ENCODE assay signal across 18 cellular contexts in the genomic region with DNA sequence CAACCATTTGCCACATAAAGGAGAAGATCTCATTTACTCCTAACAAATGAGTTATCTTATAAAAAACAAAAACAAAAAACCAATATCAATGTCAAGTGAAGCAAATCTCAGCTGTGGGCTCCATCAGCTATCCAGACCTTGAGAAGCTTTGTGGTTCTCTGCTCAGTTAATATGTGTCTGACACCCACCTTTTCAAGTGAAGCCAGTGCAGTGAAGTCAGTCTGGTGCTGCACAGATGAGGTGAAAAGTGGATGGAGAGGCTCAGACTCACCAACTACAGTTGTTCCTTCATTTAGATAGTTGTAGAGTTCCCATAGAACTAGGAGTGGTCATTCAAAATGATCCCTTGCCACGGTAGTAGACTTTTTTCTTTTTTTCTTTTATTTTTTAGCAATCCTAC.
"Had no signal": no experiment of that assay in that cellular context is flagged by ENCODE, and none has a peak within 500 bp of the region (broad histone marks: within the 10 kb centered on the region; RNA-seq: fewer than 3 reads in every experiment).

No MANE protein-coding gene starts in this region.

- H3K4me1 ChIP-seq: adrenal gland, esophagus muscularis mucosa, psoas muscle, right lobe of liver had no signal

- H3K9me3 Mint-ChIP-seq: activated CD4-positive, alpha-beta memory T cell treated with anti-CD3 and anti-CD28 coated beads, Interleukin-2, amount 10 ng/mL, durations not matched to agents 7 days and 5 days; activated naive CD4-positive, alpha-beta T cell treated with anti-CD3 and anti-CD28 coated beads, Interleukin-2, amount 50 U/mL, for 24 hours; activated T-cell treated with anti-CD3 and anti-CD28 coated beads, Interleukin-2, amount 50 U/mL, for 24 hours; neural progenitor cell; stimulated activated naive CD8-positive, alpha-beta T cell treated with anti-CD3 and anti-CD28 coated beads, Interleukin-15, amount 100 ng/mL, for 72 hours had no signal

- H3K4me3 ChIP-seq: adrenal gland, cardiac muscle cell, esophagus muscularis mucosa, lung, neural progenitor cell, psoas muscle, right lobe of liver, smooth muscle cell had no signal

- H3K27me3 Mint-ChIP-seq: type B pancreatic cell had no signal

- H3K27ac Mint-ChIP-seq: activated CD4-positive, alpha-beta memory T cell treated with anti-CD3 and anti-CD28 coated beads, Interleukin-2, amount 10 ng/mL, durations not matched to agents 7 days and 5 days; activated naive CD4-positive, alpha-beta T cell treated with anti-CD3 and anti-CD28 coated beads, Interleukin-2, amount 50 U/mL, for 24 hours; activated T-cell treated with anti-CD3 and anti-CD28 coated beads, Interleukin-2, amount 50 U/mL, for 24 hours; neural progenitor cell; stimulated activated naive CD8-positive, alpha-beta T cell treated with anti-CD3 and anti-CD28 coated beads, Interleukin-15, amount 100 ng/mL, for 72 hours; type B pancreatic cell had no signal

- H3K4me3 Mint-ChIP-seq: activated CD4-positive, alpha-beta memory T cell treated with anti-CD3 and anti-CD28 coated beads, Interleukin-2, amount 10 ng/mL, durations not matched to agents 7 days and 5 days; activated naive CD4-positive, alpha-beta T cell treated with anti-CD3 and anti-CD28 coated beads, Interleukin-2, amount 50 U/mL, for 24 hours; activated T-cell treated with anti-CD3 and anti-CD28 coated beads, Interleukin-2, amount 50 U/mL, for 24 hours; neural progenitor cell; stimulated activated naive CD8-positive, alpha-beta T cell treated with anti-CD3 and anti-CD28 coated beads, Interleukin-15, amount 100 ng/mL, for 72 hours; type B pancreatic cell had no signal

- H3K36me3 ChIP-seq: adrenal gland, cardiac muscle cell, esophagus muscularis mucosa, neural progenitor cell, right lobe of liver had no signal

- H3K4me2 ChIP-seq: neural progenitor cell, smooth muscle cell had no signal

- H3K9me3 ChIP-seq: adrenal gland, esophagus muscularis mucosa, psoas muscle, right lobe of liver had no signal

- H3K27me3 ChIP-seq: adrenal gland, cardiac muscle cell, esophagus muscularis mucosa, neural progenitor cell, right lobe of liver had no signal

- H3K27ac ChIP-seq: adrenal gland, cardiac muscle cell, esophagus muscularis mucosa, neural progenitor cell, psoas muscle, right lobe of liver had no signal

- H3K9ac ChIP-seq: neural progenitor cell had no signal

- H3K4me1 Mint-ChIP-seq: activated naive CD4-positive, alpha-beta T cell treated with anti-CD3 and anti-CD28 coated beads, Interleukin-2, amount 50 U/mL, for 24 hours had no signal

- H3K36me3 Mint-ChIP-seq: activated naive CD4-positive, alpha-beta T cell treated with anti-CD3 and anti-CD28 coated beads, Interleukin-2, amount 50 U/mL, for 24 hours; neural progenitor cell had no signal

- ATAC-seq: left colon; psoas muscle; right lobe of liver; stimulated activated naive CD8-positive, alpha-beta T cell treated with anti-CD3 and anti-CD28 coated beads, Interleukin-15, amount 100 ng/mL, for 72 hours had no signal

- DNase-seq: activated CD4-positive, alpha-beta memory T cell treated with anti-CD3 and anti-CD28 coated beads, Interleukin-2, amount 10 ng/mL, durations not matched to agents 7 days and 5 days; activated CD4-positive, alpha-beta T cell treated with anti-CD3 and anti-CD28 coated beads for 4 hours; activated effector memory CD4-positive, alpha-beta T cell treated with Interleukin-2 at 50 U/mL for 16 hours; activated T-cell treated with anti-CD3 and anti-CD28 coated beads, Interleukin-2, amount 50 U/mL, for 24 hours; adrenal gland; left colon; midbrain; psoas muscle; right lobe of liver; stimulated activated naive CD8-positive, alpha-beta T cell treated with anti-CD3 and anti-CD28 coated beads, Interleukin-15, amount 100 ng/mL, for 72 hours; T-helper 9 cell had no signal
